Comparison of ENCODE assay signal across 18 cellular contexts in the genomic region with DNA sequence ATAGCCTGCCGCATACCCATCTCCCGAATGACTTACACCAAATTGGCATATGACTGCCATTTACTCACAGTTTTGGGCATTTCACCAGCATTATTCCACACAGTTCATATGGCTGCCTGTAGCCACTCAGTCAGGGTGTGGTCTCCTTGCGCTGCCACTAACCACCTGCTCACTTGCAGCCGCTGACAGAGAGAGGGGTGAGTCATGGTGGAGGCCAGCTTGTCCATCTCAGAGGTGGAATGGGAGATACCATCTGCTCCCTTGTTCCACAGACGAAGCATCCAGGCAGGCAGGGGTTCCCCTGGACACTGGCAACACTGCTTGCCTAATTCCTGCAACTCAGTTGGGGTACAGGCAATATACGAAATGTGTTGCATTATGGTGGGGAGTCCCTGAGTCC. TPM values are rescaled to one million over a fixed set of nuclear protein-coding genes. Genes with fewer than 3 reads are reported as not detected.
DNase-seq lines count a peak whose midpoint lies in the region; ATAC-seq and TF ChIP-seq lines count a peak whose summit lies in the region.
"Had no signal": no experiment of that assay in that cellular context is flagged by ENCODE, and none has a peak within 500 bp of the region (broad histone marks: within the 10 kb centered on the region; RNA-seq: fewer than 3 reads in every experiment).

No MANE protein-coding gene starts in this region.

- no peaks in the 10 kb centered on the region for H3K9me3 Mint-ChIP-seq in chondrocyte (ENCODE audit: low read depth)
- no peaks in the 10 kb centered on the region for H3K9me3 Mint-ChIP-seq in stimulated activated naive CD8-positive, alpha-beta T cell treated with anti-CD3 and anti-CD28 coated beads, Interleukin-15, amount 100 ng/mL, for 72 hours
- H3K9me3 Mint-ChIP-seq: CD8-positive, alpha-beta memory T cell had no signal

- no peaks in the 10 kb centered on the region for H3K36me3 Mint-ChIP-seq in chondrocyte (ENCODE audit: low read depth)
- H3K36me3 Mint-ChIP-seq: CD8-positive, alpha-beta memory T cell had no signal

- no peaks in the 10 kb centered on the region for H3K9me3 ChIP-seq in psoas muscle
- H3K9me3 ChIP-seq: A549, ascending aorta, ovary had no signal

- H3K4me3 Mint-ChIP-seq in chondrocyte (ENCODE audit: unreplicated experiment): no peak overlapping the region
- H3K4me3 Mint-ChIP-seq in stimulated activated naive CD8-positive, alpha-beta T cell treated with anti-CD3 and anti-CD28 coated beads, Interleukin-15, amount 100 ng/mL, for 72 hours: no peak overlapping the region
- H3K4me3 Mint-ChIP-seq: CD8-positive, alpha-beta memory T cell; T-helper 17 cell had no signal

- H3K27me3 ChIP-seq in psoas muscle (ENCODE audit: insufficient read depth in 3 of 3, low read length in 2 of 3): no peaks in the 10 kb centered on the region
- H3K27me3 ChIP-seq: ascending aorta, dorsolateral prefrontal cortex, ovary had no signal

- H3K4me1 Mint-ChIP-seq in chondrocyte (ENCODE audit: low read depth): no peaks in the 10 kb centered on the region
- peaks cover 15% of the 10 kb centered on the region for H3K4me1 Mint-ChIP-seq in stimulated activated naive CD8-positive, alpha-beta T cell treated with anti-CD3 and anti-CD28 coated beads, Interleukin-15, amount 100 ng/mL, for 72 hours

- no peak overlapping the region for H3K4me3 ChIP-seq in psoas muscle
- H3K4me3 ChIP-seq: A549, ascending aorta, dorsolateral prefrontal cortex, ovary had no signal

- H3K36me3 ChIP-seq in psoas muscle (ENCODE audit: insufficient read depth in 1 of 2, low read depth in 1 of 2): no peaks in the 10 kb centered on the region
- H3K36me3 ChIP-seq: ascending aorta, ovary had no signal

- H3K27ac Mint-ChIP-seq in chondrocyte (ENCODE audit: unreplicated experiment): no peak overlapping the region
- no peak overlapping the region for H3K27ac Mint-ChIP-seq in stimulated activated naive CD8-positive, alpha-beta T cell treated with anti-CD3 and anti-CD28 coated beads, Interleukin-15, amount 100 ng/mL, for 72 hours
- H3K27ac Mint-ChIP-seq: T-helper 17 cell had no signal

- no peaks in the 10 kb centered on the region for H3K27me3 Mint-ChIP-seq in chondrocyte (ENCODE audit: low read depth)
- no peaks in the 10 kb centered on the region for H3K27me3 Mint-ChIP-seq in stimulated activated naive CD8-positive, alpha-beta T cell treated with anti-CD3 and anti-CD28 coated beads, Interleukin-15, amount 100 ng/mL, for 72 hours
- H3K27me3 Mint-ChIP-seq: T-helper 17 cell had no signal

- H3K27ac ChIP-seq in psoas muscle: no peak overlapping the region
- H3K27ac ChIP-seq: A549, ascending aorta, ovary had no signal

- intact Hi-C loops in psoas muscle (cut with DNase I): no loop called here

- H3K4me1 ChIP-seq in psoas muscle: no peaks in the 10 kb centered on the region
- H3K4me1 ChIP-seq: A549, ascending aorta had no signal

- WGBS in psoas muscle, 3 donors: 81 to 89% (median 85%) methylated on average over 6 of the region's 6 CpGs

- DNase-seq in NCI-H2196 (lab: John Stamatoyannopoulos, UW; ENCODE audit: unreplicated experiment) (peak; percentile 13), NCI-H2196 treated with DMSO at 0.1 percent for 48 hours (lab: John Stamatoyannopoulos, UW; ENCODE audit: unreplicated experiment) (no peak), NCI-H146 treated with DMSO at 0.1 percent for 48 hours (lab: John Stamatoyannopoulos, UW; ENCODE audit: unreplicated experiment) (peak; percentile 21), cerebellum (ENCODE audit: low spot score) (peak; percentile 65), psoas muscle (no peak), chondrocyte (ENCODE audit: low spot score) (no peak)
- DNase-seq in stimulated activated naive CD8-positive, alpha-beta T cell treated with anti-CD3 and anti-CD28 coated beads, Interleukin-15, amount 100 ng/mL, for 72 hours: no peak
- DNase-seq: activated CD4-positive, alpha-beta T cell treated with anti-CD3 and anti-CD28 coated beads, Interleukin-2, amount 50 U/mL, for 1 hour; CD8-positive, alpha-beta memory T cell; foreskin melanocyte; OCI-M1; ovary; T-helper 17 cell had no signal

- TF ChIP-seq CTCF in psoas muscle (IDR thresholded peaks at IDR 0.05): no peak
- no peak for TF ChIP-seq CTCF in chondrocyte (IDR thresholded peaks at IDR 0.05)

- ATAC-seq in psoas muscle: peak; percentile 56 to 68 (median 60)
- ATAC-seq in HG03457 (IDR thresholded peaks at IDR 0.05; ENCODE audit: unreplicated experiment): no peak
- ATAC-seq in stimulated activated naive CD8-positive, alpha-beta T cell treated with anti-CD3 and anti-CD28 coated beads, Interleukin-15, amount 100 ng/mL, for 72 hours: no peak
- ATAC-seq: T-helper 17 cell had no signal

RNA-seq across cellular contexts. Expression of gene CCRL2, which starts 15.6 kb away (rescaled TPM):
- 0.36 TPM for total RNA-seq in cerebellum
- total RNA-seq in psoas muscle: 1 to 10 TPM; 1.0 to 1.8 (median 1.7) TPM
- 1 to 10 TPM in 1 of 3 donors, under 1 TPM in 2; 0.55 to 1.1 (median 0.70) TPM for polyA plus RNA-seq in psoas muscle
- not detected in 3 replicates for total RNA-seq in chondrocyte
- total RNA-seq: ascending aorta had no signal
- polyA plus RNA-seq: A549 had no signal

RNA-seq across cellular contexts. Expression of gene LTF, which starts 42.1 kb away (rescaled TPM):
- total RNA-seq in cerebellum (0.36 TPM), psoas muscle (1 to 10 TPM; 2.0 to 3.8 (median 3.2) TPM), chondrocyte (not detected in 3 replicates)
- polyA plus RNA-seq in psoas muscle: 1 to 10 TPM in 1 of 3 donors, under 1 TPM in 2; 0.73 to 1.9 (median 0.94) TPM
- total RNA-seq: CD8-positive, alpha-beta memory T cell; T-helper 17 cell had no signal
- polyA plus RNA-seq: A549; CD8-positive, alpha-beta memory T cell had no signal

RNA-seq across cellular contexts. Expression of gene CCR5, which starts 51.9 kb away (rescaled TPM):
- not detected for total RNA-seq in cerebellum
- total RNA-seq in psoas muscle: 1 to 10 TPM in 1 of 4 donors, under 1 TPM in 3; 0.19 to 1.1 (median 0.52) TPM
- polyA plus RNA-seq in psoas muscle: under 1 TPM; 0.08 to 0.21 (median 0.14) TPM
- not detected in 3 replicates for total RNA-seq in chondrocyte
- total RNA-seq: ascending aorta, temporal lobe had no signal
- polyA plus RNA-seq: A549 had no signal

Comparison
In these comparisons a context has a peak if more than half of its experiments do, and no peak if none do; other contexts are left out.
1. DNase-seq: peak in NCI-H2196 (single experiment), NCI-H146 treated with DMSO at 0.1 percent for 48 hours (single experiment) and cerebellum (single experiment); none in NCI-H2196 treated with DMSO at 0.1 percent for 48 hours (single experiment), psoas muscle (0 of 2), chondrocyte (single experiment) and stimulated activated naive CD8-positive, alpha-beta T cell treated with anti-CD3 and anti-CD28 coated beads, Interleukin-15, amount 100 ng/mL, for 72 hours (0 of 2).
2. ATAC-seq: peak in psoas muscle (4 of 4); none in HG03457 (single experiment) and stimulated activated naive CD8-positive, alpha-beta T cell treated with anti-CD3 and anti-CD28 coated beads, Interleukin-15, amount 100 ng/mL, for 72 hours (single experiment).